Comparison of ENCODE assay signal across 18 cellular contexts in genomic region chr14:63508033-63508432, GRCh38. TPM values are rescaled to one million over a fixed set of nuclear protein-coding genes. Genes with fewer than 3 reads are reported as not detected.
DNase-seq lines count a peak whose midpoint lies in the region; ATAC-seq, FAIRE-seq and TF ChIP-seq lines count a peak whose summit lies in the region.
"Had no signal": no experiment of that assay in that cellular context is flagged by ENCODE, and none has a peak within 500 bp of the region (broad histone marks: within the 10 kb centered on the region; RNA-seq: fewer than 3 reads in every experiment).

No MANE protein-coding gene starts in this region.

- no peak for FAIRE-seq in K562 (lab: Jason Lieb, UNC)
- FAIRE-seq: A549 had no signal

- no peak overlapping the region for H3K4me2 ChIP-seq in K562 (ENCODE audit: insufficient read depth, low read length)
- H3K4me2 ChIP-seq: A549 had no signal

- peak; percentile 5 to 41 for DNase-seq in NCI-H2081 (lab: John Stamatoyannopoulos, UW)
- no peak for DNase-seq in NCI-H2081 treated with DMSO at 0.1 percent for 48 hours (lab: John Stamatoyannopoulos, UW)
- peak; percentile 34 for DNase-seq in KBM-7
- DNase-seq in K562 (ENCODE audit: extremely low read depth in 1 of 4, low spot score in 3 of 4), result no peak
- DNase-seq in naive thymus-derived CD4-positive, alpha-beta T cell, result peak in 4 of 9 donors; percentile 8 to 43 (median 18)
- DNase-seq in Calu3, result no peak
- DNase-seq in G401 (ENCODE audit: low spot score), result no peak
- DNase-seq in uterus, result no peak
- DNase-seq: activated CD4-positive, alpha-beta T cell treated with anti-CD3 and anti-CD28 coated beads for 1 hour; body of pancreas; effector CD4-positive, alpha-beta T cell; foreskin keratinocyte; midbrain; spleen; substantia nigra; T-helper 1 cell had no signal

- H3K9me3 ChIP-seq in K562 (replicated peaks; ENCODE audit: control insufficient read depth, insufficient read depth, low read depth, low read length), result no peaks in the 10 kb centered on the region
- H3K9me3 ChIP-seq in naive thymus-derived CD4-positive, alpha-beta T cell (ENCODE audit: control insufficient read depth in 2 of 3, low read length in 3 of 3), result no peaks in the 10 kb centered on the region
- H3K9me3 ChIP-seq in uterus, result no peaks in the 10 kb centered on the region
- H3K9me3 ChIP-seq: A549, body of pancreas had no signal

- no peak overlapping the region for H3K9ac ChIP-seq in K562 (ENCODE audit: insufficient read depth in 1 of 2, low read depth in 2 of 2, low read length in 2 of 2)
- H3K9ac ChIP-seq: parathyroid adenoma had no signal

- TF ChIP-seq POLR2A in K562 (conservative IDR thresholded peaks at IDR 0.05) (no peak), uterus (IDR thresholded peaks at IDR 0.05) (no peak)

- no peak for TF ChIP-seq CTCF in K562 (IDR thresholded peaks at IDR 0.05 in 2 of 3, conservative IDR thresholded peaks at IDR 0.05 in 1 of 3; ENCODE audit: insufficient read depth in 2 of 3, low read depth in 1 of 3, low read length in 3 of 3)
- TF ChIP-seq CTCF in Calu3 (IDR thresholded peaks at IDR 0.05; ENCODE audit: unreplicated experiment), result no peak
- TF ChIP-seq CTCF in uterus (IDR thresholded peaks at IDR 0.05), result no peak

- TF ChIP-seq RAD21 in K562 (CRISPR knock-in tag; conservative IDR thresholded peaks at IDR 0.05 in 1 of 2, IDR thresholded peaks at IDR 0.05 in 1 of 2), result no peak

- POLR2A ChIA-PET in K562 (lab: Yijun Ruan, JAX), result no interaction called here
- POLR2A ChIA-PET in naive thymus-derived CD4-positive, alpha-beta T cell (lab: Charles Lee), result no interaction called here

- H3K79me2 ChIP-seq in K562 (ENCODE audit: control insufficient read depth, insufficient read depth, low read length), result peaks cover 69% of the 10 kb centered on the region

- H3K27ac ChIP-seq in K562 (ENCODE audit: extremely low read depth, low read depth, low read length) (no peak overlapping the region), uterus (no peak overlapping the region)
- no peak overlapping the region for H3K27ac ChIP-seq in naive thymus-derived CD4-positive, alpha-beta T cell (ENCODE audit: low read depth, low read length)
- H3K27ac ChIP-seq: A549, body of pancreas, foreskin keratinocyte, parathyroid adenoma, spleen had no signal

- H3K9me3 Mint-ChIP-seq in naive thymus-derived CD4-positive, alpha-beta T cell, result no peaks in the 10 kb centered on the region
- no peaks in the 10 kb centered on the region for H3K9me3 Mint-ChIP-seq in Calu3 (ENCODE audit: low read depth, unreplicated experiment)

- no peaks in the 10 kb centered on the region for H3K9me1 ChIP-seq in K562 (ENCODE audit: control insufficient read depth, insufficient read depth, low read length)

- in situ Hi-C loops in KBM-7 (cut with MboI; ENCODE audit: low pct_unique_long_range_greater_than_20kb, low sequenced_read_pairs), result no loop called here
- in situ Hi-C loops in K562 (cut with MboI), result no loop called here
- in situ Hi-C loops in G401 (cut with HindIII; ENCODE audit: low sequenced_read_pairs), result no loop called here

- ATAC-seq in K562, result peak; percentile 42; the same call in 1 of the 3 replicates
- ATAC-seq in naive thymus-derived CD4-positive, alpha-beta T cell, result peak; percentile 26
- ATAC-seq: A549, body of pancreas, foreskin keratinocyte had no signal

- H3K27ac Mint-ChIP-seq in naive thymus-derived CD4-positive, alpha-beta T cell, result peak overlapping the region in 6 of 9 donors; percentile 3 to 65 (median 39)
- no peak overlapping the region for H3K27ac Mint-ChIP-seq in Calu3 (ENCODE audit: unreplicated experiment)

- H3K36me3 Mint-ChIP-seq in naive thymus-derived CD4-positive, alpha-beta T cell, result peaks cover 6 to 44% (median 21%) of the 10 kb centered on the region in 5 donors
- no peaks in the 10 kb centered on the region for H3K36me3 Mint-ChIP-seq in Calu3 (ENCODE audit: insufficient read depth, unreplicated experiment)

- H3K4me1 Mint-ChIP-seq in naive thymus-derived CD4-positive, alpha-beta T cell, result peaks cover 40 to 80% (median 65%) of the 10 kb centered on the region in 7 donors
- peaks cover 26% of the 10 kb centered on the region for H3K4me1 Mint-ChIP-seq in Calu3 (ENCODE audit: low read depth, unreplicated experiment)

- WGBS in K562 (ENCODE audit: insufficient coverage, low coverage, missing lambda C conversion rate), result 44% methylated on average over 3 of the region's 5 CpGs

- no peaks in the 10 kb centered on the region for H3K27me3 Mint-ChIP-seq in naive thymus-derived CD4-positive, alpha-beta T cell
- no peaks in the 10 kb centered on the region for H3K27me3 Mint-ChIP-seq in Calu3 (ENCODE audit: unreplicated experiment)

- intact Hi-C loops in K562 (cut with micrococcal nuclease) (no loop called here), Calu3 (cut with micrococcal nuclease; ENCODE audit: unreplicated experiment) (no loop called here), uterus (cut with DNase I; ENCODE audit: low total_unique reads) (no loop called here)
- intact Hi-C loops in naive thymus-derived CD4-positive, alpha-beta T cell (cut with micrococcal nuclease), result no loop called here

- TF ChIP-seq EP300 in K562 (IDR thresholded peaks at IDR 0.05; ENCODE audit: low read length), result no peak

- H3K27me3 ChIP-seq in K562 (ENCODE audit: control insufficient read depth in 2 of 2, insufficient read depth in 2 of 2, low read length in 2 of 2) (no peaks in the 10 kb centered on the region), uterus (no peaks in the 10 kb centered on the region)
- no peaks in the 10 kb centered on the region for H3K27me3 ChIP-seq in naive thymus-derived CD4-positive, alpha-beta T cell (ENCODE audit: control insufficient read depth in 2 of 2, insufficient read depth in 2 of 2, low read length in 2 of 2)
- H3K27me3 ChIP-seq: body of pancreas, foreskin keratinocyte, spleen had no signal

- no peaks in the 10 kb centered on the region for H4K20me1 ChIP-seq in K562 (replicated peaks; ENCODE audit: control insufficient read depth, insufficient read depth, low read length)

- H2AFZ ChIP-seq in K562 (ENCODE audit: low read depth, low read length), result no peak overlapping the region
- H2AFZ ChIP-seq: parathyroid adenoma had no signal

- H3K36me3 ChIP-seq in K562 (ENCODE audit: control insufficient read depth, insufficient read depth, low read length) (peaks cover 5% of the 10 kb centered on the region; the same call in 2 of the 3 replicates), uterus (no peaks in the 10 kb centered on the region)
- no peaks in the 10 kb centered on the region for H3K36me3 ChIP-seq in naive thymus-derived CD4-positive, alpha-beta T cell (ENCODE audit: control insufficient read depth in 2 of 3, insufficient read depth in 3 of 3, low read length in 3 of 3)

- H3K4me3 Mint-ChIP-seq in naive thymus-derived CD4-positive, alpha-beta T cell, result peak overlapping the region in 2 of 10 donors; percentile 1 to 38
- no peak overlapping the region for H3K4me3 Mint-ChIP-seq in Calu3 (ENCODE audit: low read depth, unreplicated experiment)

- H3K4me1 ChIP-seq in K562 (replicated peaks in 1 of 2; ENCODE audit: control insufficient read depth in 2 of 2, insufficient read depth in 2 of 2, low read length in 2 of 2) (no peaks in the 10 kb centered on the region; a peak in 2 of 5 replicates), uterus (no peaks in the 10 kb centered on the region)
- peaks cover 11 to 27% of the 10 kb centered on the region in 2 donors for H3K4me1 ChIP-seq in naive thymus-derived CD4-positive, alpha-beta T cell (ENCODE audit: control insufficient read depth in 2 of 2, insufficient read depth in 2 of 2, low read length in 2 of 2)
- H3K4me1 ChIP-seq: body of pancreas, foreskin keratinocyte, parathyroid adenoma had no signal

- H3K4me3 ChIP-seq in K562 (no peak overlapping the region), uterus (no peak overlapping the region)
- H3K4me3 ChIP-seq in naive thymus-derived CD4-positive, alpha-beta T cell (ENCODE audit: low read length), result no peak overlapping the region
- H3K4me3 ChIP-seq: A549, body of pancreas, spleen had no signal

- CTCF ChIA-PET in K562 (lab: Yijun Ruan, JAX; ENCODE audit: low intra/inter-chr PET ratio) (no interaction called here), Calu3 (lab: Charles Lee) (no interaction called here)
- CTCF ChIA-PET in naive thymus-derived CD4-positive, alpha-beta T cell (lab: Charles Lee), result no interaction called here

- BruUV-seq in K562 (replicated peaks; lab: Mats Ljungman, UMichigan), result no TSS peak
- no TSS peak for BruUV-seq in Calu3 (replicated peaks; lab: Mats Ljungman, UMichigan)

TF ChIP-seq in K562, 482 proteins besides CTCF, POLR2A, EP300 and RAD21 (continues in another document):
- TF ChIP-seq ZNF778 (CRISPR knock-in tag; IDR thresholded peaks at IDR 0.05), result no peak
- TF ChIP-seq ZNF232 (CRISPR knock-in tag; IDR thresholded peaks at IDR 0.05), result no peak
- TF ChIP-seq HMGN3 (IDR thresholded peaks at IDR 0.05; ENCODE audit: borderline replicate concordance, extremely low read depth, insufficient read length, low read depth, low read length), result no peak

RNA-seq across cellular contexts. Expression of gene PPP2R5E, which starts 35.1 kb away (rescaled TPM):
- 13.7 and 28.3 TPM in 2 replicates for total RNA-seq in K562 (2011; cell fraction: chromatin; rRNA removed; ENCODE audit: low replicate concordance)
- 10.8 TPM in 2 replicates for total RNA-seq in K562 (2011; cell fraction: nucleolus; rRNA removed)
- 19.8 and 35.3 TPM in 2 replicates for total RNA-seq in K562 (2011; cell fraction: nucleoplasm; rRNA removed)
- total RNA-seq in K562 (2014; rRNA removed) (5.1 and 5.2 TPM in 2 replicates), K562 (2014; rRNA removed; fragmentation: Illumina TruSeq; extraction: Trizol) (15.6 and 18.1 TPM in 2 replicates), K562 (2015; rRNA removed; fragmentation: Illumina TruSeq; extraction: Trizol) (14.1 and 14.5 TPM in 2 replicates), K562 (2021) (30.3 and 30.8 TPM in 2 replicates), Calu3 (2022) (46.2 and 52.5 TPM in 2 replicates), uterus (10 to 100 TPM; 20.0 to 62.0 (median 42.3) TPM)
- polyA plus RNA-seq in K562 (2011; rRNA removed) (5.5 and 11.0 TPM in 2 replicates), K562 (2014; fragmentation: Illumina TruSeq; extraction: Trizol) (15.8 and 18.4 TPM in 2 replicates), K562 (2014; fragmentation: Nextera tagmentation; extraction: Ambion mirVana) (1 to 10 TPM; 4.2 to 6.2 TPM), K562 (2014; rRNA removed) (8.9 and 9.0 TPM in 2 replicates)
- 3.1 and 3.5 TPM in 2 replicates for polyA plus RNA-seq in K562 (2011; cell fraction: cytosol; rRNA removed)
- polyA plus RNA-seq in K562 (2011; cell fraction: nucleus; rRNA removed), result 3.8 and 4.2 TPM in 2 replicates
- polyA plus RNA-seq in K562 (2012), result 13.1 and 15.3 TPM in 2 replicates
- polyA minus RNA-seq in K562 (2011; rRNA and poly(A)+ RNA removed), result 16.0 and 18.8 TPM in 2 replicates
- 12.3 and 20.4 TPM in 2 replicates for polyA minus RNA-seq in K562 (2011; cell fraction: cytosol; rRNA and poly(A)+ RNA removed)
- polyA minus RNA-seq in K562 (2011; cell fraction: nucleus; rRNA and poly(A)+ RNA removed), result 6.3 and 9.1 TPM in 2 replicates
- 10 to 100 TPM; 36.9 to 47.8 (median 37.7) TPM for total RNA-seq in naive thymus-derived CD4-positive, alpha-beta T cell
- 10 to 100 TPM; 29.2 to 36.4 TPM for polyA plus RNA-seq in naive thymus-derived CD4-positive, alpha-beta T cell
- 20.7 and 24.8 TPM in 2 replicates for total RNA-seq in G401 (2014; rRNA removed; shearing (Covaris generic))

Comparison
In these comparisons a context has a peak if more than half of its experiments do, and no peak if none do; other contexts are left out.
1. DNase-seq: peak in NCI-H2081 (2 of 2) and KBM-7 (single experiment); none in NCI-H2081 treated with DMSO at 0.1 percent for 48 hours (single experiment), K562 (0 of 4), Calu3 (single experiment), G401 (single experiment) and uterus (0 of 2).